2 cellular contexts compared by ENCODE assay signal in genomic region chr17:80835816-80836657, GRCh38.
TF ChIP-seq lines count a peak whose summit lies in the region.

No MANE protein-coding gene starts in this region.

TF ChIP-seq in HepG2, 621 proteins besides CTCF, POLR2A, EP300 and RAD21:
- TF ChIP-seq ZNF629 (CRISPR knock-in tag; conservative IDR thresholded peaks at IDR 0.05), result peak; percentile 68
- no peak for TF ChIP-seq ELK4 (CRISPR knock-in tag; IDR thresholded peaks at IDR 0.05; ENCODE audit: borderline replicate concordance)
- TF ChIP-seq ZMYM3 (CRISPR knock-in tag; IDR thresholded peaks at IDR 0.05), result 0 out of 2 replicates have a peak, but pooled peaks have one; percentile 19
- no peak for TF ChIP-seq ZNF432 (CRISPR knock-in tag; IDR thresholded peaks at IDR 0.05; ENCODE audit: borderline replicate concordance)
- TF ChIP-seq TAF15 (IDR thresholded peaks at IDR 0.05; ENCODE audit: low read depth, low read length, poor library complexity, severe bottlenecking), result no peak
- TF ChIP-seq TMF1 (CRISPR knock-in tag; IDR thresholded peaks at IDR 0.05; ENCODE audit: low read depth), result no peak
- no peak for TF ChIP-seq HIVEP1 (CRISPR knock-in tag; IDR thresholded peaks at IDR 0.05)

TF ChIP-seq in SK-N-SH, 30 proteins besides CTCF, POLR2A, EP300 and RAD21:
- TF ChIP-seq FOXJ3 (CRISPR knock-in tag; IDR thresholded peaks at IDR 0.05) (no peak), RFX5 (IDR thresholded peaks at IDR 0.05; ENCODE audit: low read length) (no peak), ZBTB33 (IDR thresholded peaks at IDR 0.05; ENCODE audit: borderline replicate concordance, low read depth) (no peak), GATA2 (CRISPR knock-in tag; IDR thresholded peaks at IDR 0.05) (no peak), YY1 (IDR thresholded peaks at IDR 0.05; ENCODE audit: low read depth) (no peak), MXI1 (IDR thresholded peaks at IDR 0.05; ENCODE audit: low read depth, low read length) (no peak)
